12 cellular contexts compared by ENCODE assay signal in the genomic region with DNA sequence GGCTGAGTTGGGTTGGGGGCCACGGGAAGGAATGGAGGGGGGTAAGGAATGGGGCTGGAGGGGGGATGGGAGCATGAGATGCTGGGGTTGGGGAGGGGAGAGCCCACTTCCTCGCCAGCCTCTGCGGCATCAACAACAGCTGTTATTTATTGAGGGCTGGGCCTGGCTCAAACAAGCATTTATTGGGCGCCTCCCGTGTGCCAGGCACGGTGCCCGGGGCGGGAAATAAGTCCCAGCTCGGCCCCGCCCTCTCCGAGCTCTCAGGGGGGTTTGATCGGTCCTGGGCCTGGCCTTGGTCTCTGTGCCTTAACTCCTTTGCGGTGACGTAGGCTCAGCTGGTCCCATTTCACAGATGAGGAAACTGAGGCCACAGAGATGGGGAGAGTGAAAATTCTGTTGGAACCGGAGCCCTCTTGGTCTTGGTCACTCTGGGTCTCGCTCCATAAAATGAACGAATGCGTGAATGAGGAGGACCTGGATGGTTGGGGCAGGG. TPM values are rescaled to one million over a fixed set of nuclear protein-coding genes. Genes with fewer than 3 reads are reported as not detected.
DNase-seq lines count a peak whose midpoint lies in the region; ATAC-seq, FAIRE-seq and TF ChIP-seq lines count a peak whose summit lies in the region.
"Had no signal": no experiment of that assay in that cellular context is flagged by ENCODE, and none has a peak within 500 bp of the region (broad histone marks: within the 10 kb centered on the region; RNA-seq: fewer than 3 reads in every experiment).

No MANE protein-coding gene starts in this region.

- POLR2A ChIA-PET in CD8-positive, alpha-beta T cell (lab: Charles Lee), result interaction anchor here (0.7 to 1.0 kb wide), 2 partner anchors 15 to 19 kb away, joined by 3 read pairs; no protein-coding TSS in a partner anchor

- 47 to 49% methylated on average over 18 of the region's 18 CpGs for WGBS in pancreas, 2 donors

- H3K27ac ChIP-seq in CD8-positive, alpha-beta T cell (ENCODE audit: low read depth, low read length), result peak overlapping the region; percentile 20
- H3K27ac ChIP-seq in pancreas, result peak overlapping the region in 3 of 4 donors; percentile 19 to 58 (median 42)

- H3K4me3 ChIP-seq in CD8-positive, alpha-beta T cell (ENCODE audit: low read depth, low read length), result no peak overlapping the region
- H3K4me3 ChIP-seq in pancreas, result no peak overlapping the region

- no peaks in the 10 kb centered on the region for H3K27me3 Mint-ChIP-seq in CD8-positive, alpha-beta T cell (ENCODE audit: low read depth)
- H3K27me3 Mint-ChIP-seq in endothelial cell (ENCODE audit: unreplicated experiment), result peaks cover 24% of the 10 kb centered on the region
- H3K27me3 Mint-ChIP-seq in stimulated activated memory B cell treated with anti-CD40 and anti-IgM and Interleukin-4, amounts not matched to agents 10 μg/mL and 1 μg/mL and 100 μg/mL, for 72 hours, result peaks cover 57% of the 10 kb centered on the region

- peaks cover 24% of the 10 kb centered on the region for H3K36me3 Mint-ChIP-seq in CD8-positive, alpha-beta T cell
- H3K36me3 Mint-ChIP-seq in endothelial cell (ENCODE audit: low read depth, unreplicated experiment), result peaks cover 20% of the 10 kb centered on the region
- H3K36me3 Mint-ChIP-seq in stimulated activated memory B cell treated with anti-CD40 and anti-IgM and Interleukin-4, amounts not matched to agents 10 μg/mL and 1 μg/mL and 100 μg/mL, for 72 hours, result no peaks in the 10 kb centered on the region

- CTCF ChIA-PET in CD8-positive, alpha-beta T cell (lab: Charles Lee), result interaction anchor here (0.6 to 2.0 kb wide), 2 partner anchors 30 to 31 kb away, joined by 4 to 8 read pairs; no protein-coding TSS in a partner anchor

- peaks cover 54% of the 10 kb centered on the region for H3K4me1 Mint-ChIP-seq in CD8-positive, alpha-beta T cell (ENCODE audit: low read depth)
- H3K4me1 Mint-ChIP-seq in endothelial cell (ENCODE audit: unreplicated experiment), result peaks cover 17% of the 10 kb centered on the region
- peaks cover 17% of the 10 kb centered on the region for H3K4me1 Mint-ChIP-seq in stimulated activated memory B cell treated with anti-CD40 and anti-IgM and Interleukin-4, amounts not matched to agents 10 μg/mL and 1 μg/mL and 100 μg/mL, for 72 hours

- peaks cover 44% of the 10 kb centered on the region for H3K4me1 ChIP-seq in CD8-positive, alpha-beta T cell (ENCODE audit: insufficient read depth, low read length)
- no peaks in the 10 kb centered on the region for H3K4me1 ChIP-seq in pancreas

- intact Hi-C loops in CD8-positive, alpha-beta T cell (cut with DNase I, micrococcal nuclease), result loop anchor here in 1 of 2 experiments (2.0 kb wide), 1 partner anchor 19 kb away; no protein-coding TSS in a partner anchor
- intact Hi-C loops in pancreas (cut with DNase I), result no loop called here

- H3K9me3 ChIP-seq in CD8-positive, alpha-beta T cell (ENCODE audit: low read length), result no peaks in the 10 kb centered on the region
- no peaks in the 10 kb centered on the region for H3K9me3 ChIP-seq in pancreas

- peak in 2 of 7 experiments; percentile 42 to 52 for DNase-seq in CD8-positive, alpha-beta T cell
- DNase-seq in KBM-7, result peak; percentile 25
- no peak for DNase-seq in endothelial cell (ENCODE audit: low spot score)
- DNase-seq in pancreas, result no peak
- no peak for DNase-seq in activated effector memory CD4-positive, alpha-beta T cell treated with Interleukin-2 at 50 U/mL for 16 hours
- DNase-seq in A172 (ENCODE audit: low spot score), result no peak
- DNase-seq in COLO668 (lab: John Stamatoyannopoulos, UW; ENCODE audit: unreplicated experiment), result no peak

- no peak for ATAC-seq in CD8-positive, alpha-beta T cell
- ATAC-seq in pancreas, result no peak
- no peak for ATAC-seq in stimulated activated memory B cell treated with anti-CD40 and anti-IgM and Interleukin-4, amounts not matched to agents 10 μg/mL and 1 μg/mL and 100 μg/mL, for 72 hours

- no peaks in the 10 kb centered on the region for H3K27me3 ChIP-seq in CD8-positive, alpha-beta T cell (ENCODE audit: insufficient read depth, low read length)
- H3K27me3 ChIP-seq in pancreas, result no peaks in the 10 kb centered on the region

- H3K4me3 Mint-ChIP-seq in CD8-positive, alpha-beta T cell, result peak overlapping the region; percentile 77
- peak overlapping the region; percentile 79 for H3K4me3 Mint-ChIP-seq in endothelial cell (ENCODE audit: unreplicated experiment)
- no peak overlapping the region for H3K4me3 Mint-ChIP-seq in stimulated activated memory B cell treated with anti-CD40 and anti-IgM and Interleukin-4, amounts not matched to agents 10 μg/mL and 1 μg/mL and 100 μg/mL, for 72 hours

- FAIRE-seq in pancreas (lab: Jason Lieb, UNC), result no peak
- FAIRE-seq: GM18507 had no signal

- no peak for TF ChIP-seq CTCF in CD8-positive, alpha-beta T cell (IDR thresholded peaks at IDR 0.05)
- TF ChIP-seq CTCF in endothelial cell (IDR thresholded peaks at IDR 0.05; ENCODE audit: unreplicated experiment), result no peak
- TF ChIP-seq CTCF in pancreas (IDR thresholded peaks at IDR 0.05), result no peak

- H3K27ac Mint-ChIP-seq in CD8-positive, alpha-beta T cell, result peak overlapping the region; percentile 27
- H3K27ac Mint-ChIP-seq in endothelial cell (ENCODE audit: unreplicated experiment), result no peak overlapping the region
- H3K27ac Mint-ChIP-seq in stimulated activated memory B cell treated with anti-CD40 and anti-IgM and Interleukin-4, amounts not matched to agents 10 μg/mL and 1 μg/mL and 100 μg/mL, for 72 hours, result no peak overlapping the region

- H3K9me3 Mint-ChIP-seq in CD8-positive, alpha-beta T cell, result no peaks in the 10 kb centered on the region
- no peaks in the 10 kb centered on the region for H3K9me3 Mint-ChIP-seq in endothelial cell (ENCODE audit: unreplicated experiment)
- no peaks in the 10 kb centered on the region for H3K9me3 Mint-ChIP-seq in stimulated activated memory B cell treated with anti-CD40 and anti-IgM and Interleukin-4, amounts not matched to agents 10 μg/mL and 1 μg/mL and 100 μg/mL, for 72 hours

- in situ Hi-C loops in KBM-7 (cut with MboI; ENCODE audit: low pct_unique_long_range_greater_than_20kb, low sequenced_read_pairs), result no loop called here

- H3K36me3 ChIP-seq in CD8-positive, alpha-beta T cell (ENCODE audit: insufficient read depth, low read length), result no peaks in the 10 kb centered on the region
- no peaks in the 10 kb centered on the region for H3K36me3 ChIP-seq in pancreas

RNA-seq across cellular contexts. Expression of a gene that starts 0.9 kb away (rescaled TPM):
- total RNA-seq in CD8-positive, alpha-beta T cell, result 100 to 1,000 TPM in 1 of 2 experiments, 10 to 100 TPM in 1; 81.9 to 101 TPM
- 58.7 TPM for total RNA-seq in endothelial cell (ENCODE audit: unreplicated experiment)
- 10 to 100 TPM in 4 of 6 donors, 1 to 10 TPM in 2; 6.7 to 45.2 (median 15.7) TPM for total RNA-seq in pancreas
- polyA plus RNA-seq in pancreas, result 100 to 1,000 TPM in 1 of 2 donors, 10 to 100 TPM in 1; 46.6 to 106 TPM
- 7.7 and 8.1 TPM in 2 replicates for total RNA-seq in A172 (2014; rRNA removed; shearing (Covaris generic))

RNA-seq across cellular contexts. Expression of a gene that starts 19.0 kb away (rescaled TPM):
- not detected for total RNA-seq in CD8-positive, alpha-beta T cell
- total RNA-seq in endothelial cell (ENCODE audit: unreplicated experiment) (not detected), pancreas (not detected)
- polyA plus RNA-seq in pancreas, result not detected
- not detected in 2 replicates for total RNA-seq in A172 (2014; rRNA removed; shearing (Covaris generic))
- total RNA-seq: epithelial cell of proximal tubule, kidney epithelial cell, pulmonary artery endothelial cell had no signal

RNA-seq across cellular contexts. Expression of a gene that starts 34.2 kb away (rescaled TPM):
- 10 to 100 TPM; 75.7 to 76.8 TPM for total RNA-seq in CD8-positive, alpha-beta T cell
- total RNA-seq in endothelial cell (ENCODE audit: unreplicated experiment) (3.2 TPM), pancreas (10 to 100 TPM in 2 of 6 donors, 1 to 10 TPM in 4; 1.2 to 21.3 (median 4.8) TPM)
- polyA plus RNA-seq in pancreas, result 1 to 10 TPM; 1.9 to 7.5 TPM
- 0.02 TPM in 1 of 2 replicates, not detected in the other for total RNA-seq in A172 (2014; rRNA removed; shearing (Covaris generic))
